ENCODE assay signal across 8 cellular contexts in the genomic region with DNA sequence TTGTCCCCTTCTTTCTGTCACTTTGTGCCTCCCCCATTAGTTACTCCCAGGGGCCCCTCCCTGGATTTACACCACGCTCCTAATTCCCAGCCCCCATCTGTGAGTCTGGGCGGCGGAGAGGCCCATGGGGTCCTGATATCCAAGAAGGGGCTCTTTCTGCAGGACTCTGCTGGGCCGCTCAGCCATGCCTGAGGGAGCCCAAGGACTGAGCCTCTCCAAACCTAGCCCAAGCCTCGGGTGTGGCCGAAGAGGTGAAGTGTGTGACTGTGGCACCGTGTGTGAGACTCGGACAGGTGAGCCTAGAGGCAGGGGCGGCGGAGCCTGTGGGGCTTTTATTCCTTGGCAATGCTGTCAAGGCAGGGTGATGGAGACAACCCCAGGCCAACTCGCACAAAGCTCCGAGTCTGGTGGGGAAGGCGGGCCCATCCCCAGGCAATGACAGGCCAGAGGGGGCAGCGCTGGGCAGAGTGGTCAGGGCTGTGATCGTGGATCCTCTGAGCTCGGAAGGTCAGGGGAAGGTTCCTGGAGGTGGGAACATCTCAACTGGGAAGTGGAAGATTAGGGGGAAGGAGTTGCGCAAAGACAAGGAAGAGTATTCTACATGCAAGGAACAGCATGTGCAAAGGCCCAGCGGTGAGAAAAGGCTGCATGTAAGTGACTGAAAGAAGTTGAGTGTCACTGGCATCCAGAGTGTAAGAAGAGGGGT. TPM values are rescaled to one million over a fixed set of nuclear protein-coding genes. Genes with fewer than 3 reads are reported as not detected.
DNase-seq lines count a peak whose midpoint lies in the region; ATAC-seq, FAIRE-seq and TF ChIP-seq lines count a peak whose summit lies in the region.

No MANE protein-coding gene starts in this region.

- intact Hi-C loops in CD4-positive, alpha-beta memory T cell (cut with micrococcal nuclease), result no loop called here
- intact Hi-C loops in lower lobe of right lung (cut with DNase I), result no loop called here
- intact Hi-C loops in uterus (cut with DNase I; ENCODE audit: low total_unique reads), result no loop called here

- ATAC-seq in lower lobe of right lung, result no peak
- ATAC-seq in GM19395 (IDR thresholded peaks at IDR 0.05; ENCODE audit: unreplicated experiment), result no peak

- no peak for TF ChIP-seq POLR2A in uterus (IDR thresholded peaks at IDR 0.05)
- TF ChIP-seq POLR2A in GM12892 (IDR thresholded peaks at IDR 0.05; ENCODE audit: low read depth, low read length), result no peak

- H3K4me1 Mint-ChIP-seq in CD4-positive, alpha-beta memory T cell, result peaks cover 23 to 46% (median 29%) of the 10 kb centered on the region in 4 donors

- POLR2A ChIA-PET in CD4-positive, alpha-beta memory T cell (lab: Charles Lee; ENCODE audit: partially characterized antibody), result interaction anchor here (0.9 to 7.1 kb wide), 6 partner anchors 8 to 23 kb away, joined by 3 to 46 read pairs (median 10); partner anchors contain the start of genes MED29, PAF1 and RPS16

- H3K9me3 Mint-ChIP-seq in CD4-positive, alpha-beta memory T cell, result peaks cover 0 to 6% (median 0%) of the 10 kb centered on the region in 8 donors

- peak overlapping the region; percentile 100 for H3K27ac ChIP-seq in CD4-positive, alpha-beta memory T cell (ENCODE audit: low read depth, low read length)
- H3K27ac ChIP-seq in lower lobe of right lung (peak overlapping the region; percentile 100), uterus (peak overlapping the region; percentile 98 to 99)

- peak overlapping the region in 1 of 2 donors; percentile 74 for H3K4me3 ChIP-seq in CD4-positive, alpha-beta memory T cell (ENCODE audit: low read length in 2 of 2)
- H3K4me3 ChIP-seq in bronchial epithelial cell (ENCODE audit: low read depth, low read length) (peak overlapping the region; percentile 91), lower lobe of right lung (peak overlapping the region; percentile 97), uterus (peak overlapping the region; percentile 60 to 98)

- H3K4me1 ChIP-seq in CD4-positive, alpha-beta memory T cell (ENCODE audit: insufficient read depth, low read length), result peaks cover 26% of the 10 kb centered on the region
- H3K4me1 ChIP-seq in lower lobe of right lung (peaks cover 31% of the 10 kb centered on the region), uterus (peaks cover 0 to 20% of the 10 kb centered on the region in 2 donors)

- H3K27ac Mint-ChIP-seq in CD4-positive, alpha-beta memory T cell, result peak overlapping the region; percentile 92 to 100 (median 94)

- FAIRE-seq in bronchial epithelial cell (lab: Jason Lieb, UNC) (no peak), GM12892 (lab: Jason Lieb, UNC) (no peak)

- H3K36me3 Mint-ChIP-seq in CD4-positive, alpha-beta memory T cell, result peaks cover 4 to 47% of the 10 kb centered on the region in 2 donors

- TF ChIP-seq CTCF in bronchial epithelial cell (IDR thresholded peaks at IDR 0.05; ENCODE audit: insufficient read depth, low read length, severe bottlenecking) (peak; percentile 17), lower lobe of right lung (IDR thresholded peaks at IDR 0.05) (peak; percentile 18), uterus (IDR thresholded peaks at IDR 0.05) (no peak)

- H3K27me3 Mint-ChIP-seq in CD4-positive, alpha-beta memory T cell, result peaks cover 0 to 7% of the 10 kb centered on the region in 2 donors

- CTCF ChIA-PET in CD4-positive, alpha-beta memory T cell (lab: Charles Lee; ENCODE audit: partially characterized antibody), result interaction anchor here (0.6 to 1.8 kb wide), 3 partner anchors 13 to 92 kb away, joined by 3 to 14 read pairs (median 3); no protein-coding TSS in a partner anchor

- H3K36me3 ChIP-seq in CD4-positive, alpha-beta memory T cell (ENCODE audit: insufficient read depth, low read length), result peaks cover 4% of the 10 kb centered on the region
- H3K36me3 ChIP-seq in bronchial epithelial cell (ENCODE audit: control insufficient read depth, insufficient read depth, low read length) (peaks cover 3% of the 10 kb centered on the region), lower lobe of right lung (peaks cover 16% of the 10 kb centered on the region), uterus (no peaks in the 10 kb centered on the region)

- peak in 1 of 5 donors; percentile 59 for DNase-seq in CD4-positive, alpha-beta memory T cell
- DNase-seq in HuH-7.5 (ENCODE audit: low spot score), result peak; percentile 89
- no peak for DNase-seq in bronchial epithelial cell (ENCODE audit: low read depth)
- no peak for DNase-seq in lower lobe of right lung
- DNase-seq in uterus, result peak; percentile 47 to 51
- no peak for DNase-seq in GM12892 (ENCODE audit: insufficient read length)
- no peak for DNase-seq in SIG-M5 treated with dmso at 0.1 percent for 504 hours (lab: John Stamatoyannopoulos, UW; ENCODE audit: unreplicated experiment)

- H3K9me3 ChIP-seq in CD4-positive, alpha-beta memory T cell (ENCODE audit: control insufficient read depth in 1 of 2, low read length in 2 of 2), result no peaks in the 10 kb centered on the region
- H3K9me3 ChIP-seq in lower lobe of right lung, result no peaks in the 10 kb centered on the region
- H3K9me3 ChIP-seq in uterus, result no peaks in the 10 kb centered on the region

- H3K4me3 Mint-ChIP-seq in CD4-positive, alpha-beta memory T cell, result peak overlapping the region; percentile 83 to 92 (median 86)

- H3K27me3 ChIP-seq in CD4-positive, alpha-beta memory T cell (ENCODE audit: insufficient read depth, low read length), result no peaks in the 10 kb centered on the region
- H3K27me3 ChIP-seq in bronchial epithelial cell (ENCODE audit: control insufficient read depth, insufficient read depth, low read length), result no peaks in the 10 kb centered on the region
- no peaks in the 10 kb centered on the region for H3K27me3 ChIP-seq in lower lobe of right lung (ENCODE audit: low read depth)
- H3K27me3 ChIP-seq in uterus, result no peaks in the 10 kb centered on the region

RNA-seq across cellular contexts. Expression of gene PLEKHG2, which starts 1.6 kb away (rescaled TPM):
- 10 to 100 TPM; 12.1 to 17.0 TPM for total RNA-seq in CD4-positive, alpha-beta memory T cell
- polyA plus RNA-seq in CD4-positive, alpha-beta memory T cell, result 1 to 10 TPM; 1.4 to 5.1 TPM
- 3.3 and 5.3 TPM in 2 replicates for total RNA-seq in bronchial epithelial cell
- 24.7 TPM for total RNA-seq in lower lobe of right lung
- 100 to 1,000 TPM in 1 of 4 donors, 10 to 100 TPM in 1, 1 to 10 TPM in 2; 5.1 to 120 (median 21.6) TPM for total RNA-seq in uterus
- 14.7 TPM for polyA plus RNA-seq in GM12892 (2012; ENCODE audit: missing spikeins)

RNA-seq across cellular contexts. Expression of gene ZFP36, which starts 7.4 kb away (rescaled TPM):
- total RNA-seq in CD4-positive, alpha-beta memory T cell, result 100 to 1,000 TPM; 151 to 152 TPM
- polyA plus RNA-seq in CD4-positive, alpha-beta memory T cell, result 100 to 1,000 TPM; 164 to 191 TPM
- total RNA-seq in bronchial epithelial cell, result 3.4 and 5.0 TPM in 2 replicates
- total RNA-seq in lower lobe of right lung, result 208 TPM
- 100 to 1,000 TPM in 2 of 4 donors, 10 to 100 TPM in 1, 1 to 10 TPM in 1; 5.0 to 276 (median 145) TPM for total RNA-seq in uterus
- polyA plus RNA-seq in GM12892 (2012; ENCODE audit: missing spikeins), result 29.0 TPM

RNA-seq across cellular contexts. Expression of gene RPS16, which starts 21.7 kb away (rescaled TPM):
- total RNA-seq in CD4-positive, alpha-beta memory T cell, result 1,000 to 10,000 TPM; 4,061 to 4,227 TPM
- 1,000 to 10,000 TPM; 1,590 to 2,052 TPM for polyA plus RNA-seq in CD4-positive, alpha-beta memory T cell
- 75.3 and 94.3 TPM in 2 replicates for total RNA-seq in bronchial epithelial cell
- total RNA-seq in lower lobe of right lung, result 1,586 TPM
- total RNA-seq in uterus, result 1,000 to 10,000 TPM in 3 of 4 donors, 10 to 100 TPM in 1; 50.5 to 6,434 (median 2,757) TPM
- polyA plus RNA-seq in GM12892 (2012; ENCODE audit: missing spikeins), result 4,399 TPM

RNA-seq across cellular contexts. Expression of gene MED29, which starts 22.9 kb away (rescaled TPM):
- total RNA-seq in CD4-positive, alpha-beta memory T cell, result 10 to 100 TPM; 43.1 to 51.3 TPM
- 10 to 100 TPM; 50.6 to 59.8 TPM for polyA plus RNA-seq in CD4-positive, alpha-beta memory T cell
- 6.8 and 7.7 TPM in 2 replicates for total RNA-seq in bronchial epithelial cell
- total RNA-seq in lower lobe of right lung, result 33.1 TPM
- 100 to 1,000 TPM in 1 of 4 donors, 10 to 100 TPM in 3; 15.6 to 282 (median 40.8) TPM for total RNA-seq in uterus
- polyA plus RNA-seq in GM12892 (2012; ENCODE audit: missing spikeins), result 9.6 TPM

RNA-seq across cellular contexts. Expression of gene PAF1, which starts 23.1 kb away (rescaled TPM):
- 10 to 100 TPM; 49.2 to 53.8 TPM for total RNA-seq in CD4-positive, alpha-beta memory T cell
- 10 to 100 TPM; 21.5 to 46.7 TPM for polyA plus RNA-seq in CD4-positive, alpha-beta memory T cell
- total RNA-seq in bronchial epithelial cell, result 31.6 and 59.9 TPM in 2 replicates
- total RNA-seq in lower lobe of right lung, result 33.7 TPM
- total RNA-seq in uterus, result 10 to 100 TPM; 21.8 to 65.6 (median 33.7) TPM
- 24.4 TPM for polyA plus RNA-seq in GM12892 (2012; ENCODE audit: missing spikeins)

Comparison
In these comparisons a context has a peak if more than half of its experiments do, and no peak if none do; other contexts are left out.
1. DNase-seq: peak in HuH-7.5 (single experiment) and uterus (2 of 2); none in bronchial epithelial cell (single experiment), lower lobe of right lung (single experiment), GM12892 (single experiment) and SIG-M5 treated with dmso at 0.1 percent for 504 hours (single experiment).
2. CTCF ChIP-seq: peak in bronchial epithelial cell (single experiment) and lower lobe of right lung (single experiment); none in uterus (0 of 4).
3. Peak in every context shown above with its lines, with median percentiles within 50 percentile points of each other: H3K27ac ChIP-seq.